24 cellular contexts compared by ENCODE assay signal in genomic region chr5:177442066-177442836, GRCh38. TPM values are rescaled to one million over a fixed set of nuclear protein-coding genes. Genes with fewer than 3 reads are reported as not detected.
A peak's percentile ranks its signal among the peaks of the same experiment; 100 is the strongest.
DNase-seq lines count a peak whose midpoint lies in the region; ATAC-seq, FAIRE-seq and TF ChIP-seq lines count a peak whose summit lies in the region.
"Had no signal": no experiment of that assay in that cellular context is flagged by ENCODE, and none has a peak within 500 bp of the region (broad histone marks: within the 10 kb centered on the region; RNA-seq: fewer than 3 reads in every experiment).

No MANE protein-coding gene starts in this region.

- H3K27ac ChIP-seq in H9 (ENCODE audit: insufficient read length, low read depth, low read length): no peak overlapping the region
- no peak overlapping the region for H3K27ac ChIP-seq in neuronal stem cell (replicated peaks; ENCODE audit: low read length)
- H3K27ac ChIP-seq: brain microvascular endothelial cell, transverse colon had no signal

- intact Hi-C loops in activated CD8-positive, alpha-beta T cell treated with anti-CD3 and anti-CD28 coated beads for 36 hours (cut with micrococcal nuclease): no loop called here

- TF ChIP-seq POLR2A in GM18505 (IDR thresholded peaks at IDR 0.05; ENCODE audit: borderline replicate concordance, extremely low read depth, insufficient read depth, insufficient read length): no peak

- H2BK5ac ChIP-seq in H9 (ENCODE audit: insufficient read length, low read length): no peak overlapping the region
- H2BK5ac ChIP-seq in neuronal stem cell (ENCODE audit: low read length): no peak overlapping the region

- H3K56ac ChIP-seq in H9 (ENCODE audit: insufficient read length, low read depth, low read length): no peak overlapping the region

- H3K4me1 Mint-ChIP-seq in activated CD8-positive, alpha-beta T cell treated with anti-CD3 and anti-CD28 coated beads for 36 hours (ENCODE audit: low read depth): peaks cover 58% of the 10 kb centered on the region
- peaks cover 58% of the 10 kb centered on the region for H3K4me1 Mint-ChIP-seq in activated CD8-positive, alpha-beta T cell treated with anti-CD3 and anti-CD28 coated beads, Interleukin-2, amount 10 ng/mL, durations not matched to agents 7 days and 5 days (ENCODE audit: low read depth)
- peaks cover 35 to 39% of the 10 kb centered on the region in 2 experiments for H3K4me1 Mint-ChIP-seq in H9
- H3K4me1 Mint-ChIP-seq in activated naive CD8-positive, alpha-beta T cell (ENCODE audit: low read depth): peaks cover 57% of the 10 kb centered on the region

- H3K27me3 Mint-ChIP-seq in activated CD8-positive, alpha-beta T cell treated with anti-CD3 and anti-CD28 coated beads for 36 hours: no peaks in the 10 kb centered on the region
- H3K27me3 Mint-ChIP-seq in activated CD8-positive, alpha-beta T cell treated with anti-CD3 and anti-CD28 coated beads, Interleukin-2, amount 10 ng/mL, durations not matched to agents 7 days and 5 days (ENCODE audit: low read depth): no peaks in the 10 kb centered on the region
- H3K27me3 Mint-ChIP-seq in H9 (ENCODE audit: low read depth): peaks cover 15% of the 10 kb centered on the region
- H3K27me3 Mint-ChIP-seq in activated naive CD8-positive, alpha-beta T cell: no peaks in the 10 kb centered on the region
- H3K27me3 Mint-ChIP-seq: CD8-positive, alpha-beta memory T cell; stimulated activated naive CD8-positive, alpha-beta T cell treated with anti-CD3 and anti-CD28 coated beads, Interleukin-15, Interleukin-2, amounts not matched to agents 100 ng/mL and 50 ng/mL, for 24 hours had no signal

- H2BK120ac ChIP-seq in H9 (ENCODE audit: low read depth, low read length, poor library complexity, severe bottlenecking) (no peak overlapping the region), neuronal stem cell (ENCODE audit: low read depth, low read length) (no peak overlapping the region)

- H3K27me3 ChIP-seq in H9 (ENCODE audit: insufficient read depth, low read length) (no peaks in the 10 kb centered on the region; the same call in 1 of the 2 replicates), neuronal stem cell (ENCODE audit: control insufficient read depth in 3 of 3, insufficient read depth in 3 of 3, low read depth in 1 of 3, low read length in 3 of 3) (no peaks in the 10 kb centered on the region)
- H3K27me3 ChIP-seq: brain microvascular endothelial cell had no signal

- DNase-seq in activated CD8-positive, alpha-beta T cell treated with anti-CD3 and anti-CD28 coated beads for 36 hours: no peak
- DNase-seq in activated CD8-positive, alpha-beta T cell treated with anti-CD3 and anti-CD28 coated beads, Interleukin-2, amount 10 ng/mL, durations not matched to agents 7 days and 5 days: no peak
- DNase-seq in H9: no peak
- no peak for DNase-seq in neuronal stem cell (ENCODE audit: low spot score)
- DNase-seq in HUDEP-2 (lab: John Stamatoyannopoulos, UW; ENCODE audit: unreplicated experiment in 76 of 76): no peak
- DNase-seq in urothelium cell line (ENCODE audit: low spot score): no peak
- DNase-seq: activated CD4-positive, CD25-positive, alpha-beta regulatory T cell; activated naive CD4-positive, alpha-beta T cell treated with Interleukin-2 at 50 U/mL for 16 hours; brain microvascular endothelial cell; CD8-positive, alpha-beta memory T cell; dermis blood vessel endothelial cell; DND-41; NCI-H187 treated with DMSO at 0.1 percent for 48 hours; SIG-M5; stimulated activated CD4-positive, alpha-beta T cell treated with anti-CD3 and anti-CD28 coated beads, Interleukin-15, amount 100 ng/mL, for 24 hours; transverse colon had no signal

- no peak overlapping the region for H2BK20ac ChIP-seq in H9 (ENCODE audit: low read depth, low read length, poor library complexity, severe bottlenecking)

- no peak overlapping the region for H3K14ac ChIP-seq in H9 (ENCODE audit: insufficient read depth, low read length)
- peak overlapping the region; percentile 15 for H3K14ac ChIP-seq in neuronal stem cell (ENCODE audit: low read length)

- no peak overlapping the region for H3K23ac ChIP-seq in H9 (ENCODE audit: insufficient read length, low read depth, low read length)
- H3K23ac ChIP-seq in neuronal stem cell (ENCODE audit: low read depth, low read length, poor library complexity): peak overlapping the region; percentile 44

- CTCF ChIA-PET in activated CD8-positive, alpha-beta T cell treated with anti-CD3 and anti-CD28 coated beads for 36 hours (lab: Charles Lee): interaction anchor here (1.1 to 17.9 kb wide), 5 partner anchors 10 to 72 kb away, joined by 3 to 415 read pairs (median 102); partner anchors contain the start of genes F12 and PFN3
- CTCF ChIA-PET in activated CD8-positive, alpha-beta T cell treated with anti-CD3 and anti-CD28 coated beads, Interleukin-2, amount 10 ng/mL, durations not matched to agents 7 days and 5 days (lab: Charles Lee): interaction anchor here (0.7 to 9.0 kb wide), 7 partner anchors 10 to 52 kb away, joined by 3 to 177 read pairs (median 11); no protein-coding TSS in a partner anchor

- no peaks in the 10 kb centered on the region for H3K9me3 Mint-ChIP-seq in activated CD8-positive, alpha-beta T cell treated with anti-CD3 and anti-CD28 coated beads for 36 hours
- H3K9me3 Mint-ChIP-seq in activated CD8-positive, alpha-beta T cell treated with anti-CD3 and anti-CD28 coated beads, Interleukin-2, amount 10 ng/mL, durations not matched to agents 7 days and 5 days (ENCODE audit: insufficient read depth): no peaks in the 10 kb centered on the region
- peaks cover 0 to 3% of the 10 kb centered on the region in 2 experiments; a peak in 1 of 5 replicates for H3K9me3 Mint-ChIP-seq in H9
- H3K9me3 Mint-ChIP-seq in activated naive CD8-positive, alpha-beta T cell (ENCODE audit: low read depth): no peaks in the 10 kb centered on the region
- H3K9me3 Mint-ChIP-seq: CD8-positive, alpha-beta memory T cell; stimulated activated naive CD8-positive, alpha-beta T cell treated with anti-CD3 and anti-CD28 coated beads, Interleukin-15, Interleukin-2, amounts not matched to agents 100 ng/mL and 50 ng/mL, for 24 hours; T-helper 1 cell treated with Interleukin-12 subunit alpha and Interleukin-12 subunit beta and Interleukin-4 antibody, amounts not matched to agents 30 μg/mL and 1 μg/mL, for 36 hours had no signal

- H3K36me3 ChIP-seq in neuronal stem cell (replicated peaks in 1 of 2; ENCODE audit: control insufficient read depth in 2 of 2, insufficient read depth in 2 of 2, low read length in 2 of 2): peaks cover 12 to 55% of the 10 kb centered on the region in 2 donors

- H3K27ac Mint-ChIP-seq in activated CD8-positive, alpha-beta T cell treated with anti-CD3 and anti-CD28 coated beads for 36 hours: peak overlapping the region; percentile 72
- H3K27ac Mint-ChIP-seq in activated CD8-positive, alpha-beta T cell treated with anti-CD3 and anti-CD28 coated beads, Interleukin-2, amount 10 ng/mL, durations not matched to agents 7 days and 5 days: no peak overlapping the region
- H3K27ac Mint-ChIP-seq in H9: 0 out of 7 replicates have a peak overlapping the region, but pooled peaks of 2 of the 3 experiments have one; percentile 28 to 72
- H3K27ac Mint-ChIP-seq in activated naive CD8-positive, alpha-beta T cell: peak overlapping the region; percentile 66

- H3K4me1 ChIP-seq in H9 (ENCODE audit: insufficient read depth, low read length) (no peaks in the 10 kb centered on the region; the same call in 1 of the 2 replicates), neuronal stem cell (ENCODE audit: control insufficient read depth in 2 of 2, insufficient read depth in 1 of 2, low read depth in 1 of 2, low read length in 2 of 2) (peaks cover 9 to 14% of the 10 kb centered on the region in 2 donors)

- H2AK5ac ChIP-seq in H9 (ENCODE audit: insufficient read length, low read length): no peak overlapping the region
- peak overlapping the region; percentile 48 for H2AK5ac ChIP-seq in neuronal stem cell (ENCODE audit: low read depth, low read length)

- H3K23me2 ChIP-seq in H9 (ENCODE audit: insufficient read length, low read depth, low read length, poor library complexity, severe bottlenecking): peaks cover 4% of the 10 kb centered on the region

- H3K79me1 ChIP-seq in H9 (ENCODE audit: insufficient read depth, low read depth, low read length, poor library complexity, severe bottlenecking): no peaks in the 10 kb centered on the region
- peaks cover 2% of the 10 kb centered on the region for H3K79me1 ChIP-seq in neuronal stem cell (ENCODE audit: low read depth, low read length)

- H3K4me3 Mint-ChIP-seq in activated CD8-positive, alpha-beta T cell treated with anti-CD3 and anti-CD28 coated beads for 36 hours: no peak overlapping the region
- H3K4me3 Mint-ChIP-seq in activated CD8-positive, alpha-beta T cell treated with anti-CD3 and anti-CD28 coated beads, Interleukin-2, amount 10 ng/mL, durations not matched to agents 7 days and 5 days: no peak overlapping the region
- no peak overlapping the region; a peak in 1 of 5 replicates for H3K4me3 Mint-ChIP-seq in H9
- no peak overlapping the region for H3K4me3 Mint-ChIP-seq in activated naive CD8-positive, alpha-beta T cell
- H3K4me3 Mint-ChIP-seq: stimulated activated naive CD8-positive, alpha-beta T cell treated with anti-CD3 and anti-CD28 coated beads, Interleukin-15, Interleukin-2, amounts not matched to agents 100 ng/mL and 50 ng/mL, for 24 hours; T-helper 1 cell treated with Interleukin-12 subunit alpha and Interleukin-12 subunit beta and Interleukin-4 antibody, amounts not matched to agents 30 μg/mL and 1 μg/mL, for 36 hours had no signal

- no peak for FAIRE-seq in urothelium cell line (lab: Jason Lieb, UNC)
- FAIRE-seq: frontal cortex had no signal

- no peaks in the 10 kb centered on the region for H4K20me1 ChIP-seq in H9 (ENCODE audit: control insufficient read depth, insufficient read depth, insufficient read length)

- H2BK12ac ChIP-seq in H9 (ENCODE audit: insufficient read length, low read depth, low read length) (no peak overlapping the region), neuronal stem cell (ENCODE audit: low read length) (peak overlapping the region; percentile 79)

- peaks cover 40% of the 10 kb centered on the region for H3K36me3 Mint-ChIP-seq in activated CD8-positive, alpha-beta T cell treated with anti-CD3 and anti-CD28 coated beads for 36 hours (ENCODE audit: low read depth)
- H3K36me3 Mint-ChIP-seq in activated CD8-positive, alpha-beta T cell treated with anti-CD3 and anti-CD28 coated beads, Interleukin-2, amount 10 ng/mL, durations not matched to agents 7 days and 5 days (ENCODE audit: low read depth): peaks cover 47% of the 10 kb centered on the region
- H3K36me3 Mint-ChIP-seq in H9 (ENCODE audit: insufficient read depth in 1 of 3, low read depth in 3 of 3): peaks cover 16 to 40% (median 33%) of the 10 kb centered on the region in 3 experiments
- H3K36me3 Mint-ChIP-seq in activated naive CD8-positive, alpha-beta T cell: peaks cover 11% of the 10 kb centered on the region

- POLR2A ChIA-PET in activated CD8-positive, alpha-beta T cell treated with anti-CD3 and anti-CD28 coated beads for 36 hours (lab: Charles Lee): interaction anchor here (1.0 to 20.7 kb wide), 8 partner anchors 13 to 130 kb away, joined by 3 to 606 read pairs (median 5); partner anchors contain the start of genes F12, GRK6, MXD3 and PFN3
- POLR2A ChIA-PET in activated CD8-positive, alpha-beta T cell treated with anti-CD3 and anti-CD28 coated beads, Interleukin-2, amount 10 ng/mL, durations not matched to agents 7 days and 5 days (lab: Charles Lee): interaction anchor here (1.8 to 19.4 kb wide), 2 partner anchors 12 to 40 kb away, joined by 6 to 245 read pairs; partner anchors contain the start of gene GRK6

- no peak for ATAC-seq in activated CD8-positive, alpha-beta T cell treated with anti-CD3 and anti-CD28 coated beads for 36 hours
- no peak for ATAC-seq in activated CD8-positive, alpha-beta T cell treated with anti-CD3 and anti-CD28 coated beads, Interleukin-2, amount 10 ng/mL, durations not matched to agents 7 days and 5 days
- no peak for ATAC-seq in GM18505 (IDR thresholded peaks at IDR 0.05; ENCODE audit: unreplicated experiment)
- ATAC-seq: left colon had no signal

- no peak overlapping the region for H4K91ac ChIP-seq in H9 (ENCODE audit: insufficient read length, low read depth, low read length)
- no peak overlapping the region for H4K91ac ChIP-seq in neuronal stem cell (ENCODE audit: low read depth, low read length, poor library complexity)

- no peak overlapping the region for H3K4me3 ChIP-seq in neuronal stem cell (ENCODE audit: low read length in 2 of 2)
- H3K4me3 ChIP-seq: transverse colon had no signal

- TF ChIP-seq CTCF in activated CD8-positive, alpha-beta T cell treated with anti-CD3 and anti-CD28 coated beads for 36 hours (IDR thresholded peaks at IDR 0.05): no peak
- no peak for TF ChIP-seq CTCF in H9 (conservative IDR thresholded peaks at IDR 0.05)

- H3K9ac ChIP-seq in H9 (ENCODE audit: extremely low read depth, insufficient read length, low read length) (no peak overlapping the region), neuronal stem cell (ENCODE audit: low read depth, low read length, poor library complexity) (peak overlapping the region; percentile 3)

- no peaks in the 10 kb centered on the region for H3K79me2 ChIP-seq in H9 (ENCODE audit: insufficient read depth, low read length)

- H3K9me3 ChIP-seq in H9 (ENCODE audit: control insufficient read depth, low read depth, low read length) (no peaks in the 10 kb centered on the region), neuronal stem cell (replicated peaks in 1 of 2; ENCODE audit: control insufficient read depth in 2 of 2, insufficient read depth in 1 of 2, low read depth in 1 of 2, low read length in 2 of 2) (no peaks in the 10 kb centered on the region)
- H3K9me3 ChIP-seq: transverse colon had no signal

- H4K8ac ChIP-seq in H9 (replicated peaks; ENCODE audit: insufficient read length, low read depth, low read length) (no peak overlapping the region), neuronal stem cell (ENCODE audit: low read depth, low read length) (no peak overlapping the region)

- H2BK15ac ChIP-seq in H9 (ENCODE audit: low read depth, low read length) (no peak overlapping the region), neuronal stem cell (ENCODE audit: low read length) (no peak overlapping the region)

- H3K4me2 ChIP-seq in H9 (ENCODE audit: insufficient read depth, insufficient read length, low read length) (no peak overlapping the region), neuronal stem cell (ENCODE audit: insufficient read depth, low read length, poor library complexity, severe bottlenecking) (no peak overlapping the region)

- no peak overlapping the region for H3T11ph ChIP-seq in H9 (ENCODE audit: low read length)

- H3K18ac ChIP-seq in H9 (ENCODE audit: insufficient read length, low read depth, low read length): no peak overlapping the region
- peak overlapping the region; percentile 53 for H3K18ac ChIP-seq in neuronal stem cell (ENCODE audit: low read length)

- WGBS in H9 (ENCODE audit: extremely low coverage, insufficient read length, low lambda C conversion rate): no CpG with 5 or more reads among the region's 21 CpGs
- WGBS in neuronal stem cell (ENCODE audit: extremely low coverage in 2 of 2, insufficient read length in 2 of 2, insufficient replicate concordance in 1 of 2), 2 donors: no CpG with 5 or more reads among the region's 21 CpGs

- H4K5ac ChIP-seq in H9 (ENCODE audit: insufficient read length, low read depth, low read length): no peak overlapping the region

- H3K4ac ChIP-seq in H9 (ENCODE audit: low read depth, low read length) (no peak overlapping the region), neuronal stem cell (ENCODE audit: low read length) (no peak overlapping the region)

- H2AFZ ChIP-seq in H9 (ENCODE audit: low read length) (no peak overlapping the region), neuronal stem cell (ENCODE audit: low read length) (no peak overlapping the region)

RNA-seq across cellular contexts. Expression of gene PRR7, which starts 4.4 kb away (rescaled TPM):
- 10 to 100 TPM; 32.6 to 36.4 TPM for total RNA-seq in activated CD8-positive, alpha-beta T cell treated with anti-CD3 and anti-CD28 coated beads for 36 hours
- total RNA-seq in activated CD8-positive, alpha-beta T cell treated with anti-CD3 and anti-CD28 coated beads, Interleukin-2, amount 10 ng/mL, durations not matched to agents 7 days and 5 days: 10 to 100 TPM in 1 of 2 experiments, 1 to 10 TPM in 1; 9.8 to 11.6 TPM
- 9.6 and 10.2 TPM in 2 replicates for total RNA-seq in H9 (2021)
- polyA plus RNA-seq in neuronal stem cell (2013, experiment 1 of 2): 26.8 TPM
- 26.8 TPM for polyA plus RNA-seq in neuronal stem cell (2013, experiment 2 of 2)

RNA-seq across cellular contexts. Expression of gene GRK6, which starts 15.8 kb away (rescaled TPM):
- 100 to 1,000 TPM; 133 to 137 TPM for total RNA-seq in activated CD8-positive, alpha-beta T cell treated with anti-CD3 and anti-CD28 coated beads for 36 hours
- total RNA-seq in activated CD8-positive, alpha-beta T cell treated with anti-CD3 and anti-CD28 coated beads, Interleukin-2, amount 10 ng/mL, durations not matched to agents 7 days and 5 days: 100 to 1,000 TPM; 206 to 213 TPM
- total RNA-seq in H9 (2021): 73.7 and 75.2 TPM in 2 replicates
- polyA plus RNA-seq in neuronal stem cell (2013, experiment 1 of 2): 27.8 TPM
- polyA plus RNA-seq in neuronal stem cell (2013, experiment 2 of 2): 27.7 TPM

RNA-seq across cellular contexts. Expression of gene DBN1, which starts 31.2 kb away (rescaled TPM):
- 100 to 1,000 TPM; 101 to 105 TPM for total RNA-seq in activated CD8-positive, alpha-beta T cell treated with anti-CD3 and anti-CD28 coated beads for 36 hours
- total RNA-seq in activated CD8-positive, alpha-beta T cell treated with anti-CD3 and anti-CD28 coated beads, Interleukin-2, amount 10 ng/mL, durations not matched to agents 7 days and 5 days: 100 to 1,000 TPM in 1 of 2 experiments, 10 to 100 TPM in 1; 92.9 to 104 TPM
- total RNA-seq in H9 (2021): 339 and 340 TPM in 2 replicates
- polyA plus RNA-seq in neuronal stem cell (2013, experiment 1 of 2): 205 TPM
- polyA plus RNA-seq in neuronal stem cell (2013, experiment 2 of 2): 197 TPM

RNA-seq across cellular contexts. Expression of gene F12, which starts 32.9 kb away (rescaled TPM):
- 1 to 10 TPM; 7.9 TPM for total RNA-seq in activated CD8-positive, alpha-beta T cell treated with anti-CD3 and anti-CD28 coated beads for 36 hours
- 1 to 10 TPM; 3.2 to 3.5 TPM for total RNA-seq in activated CD8-positive, alpha-beta T cell treated with anti-CD3 and anti-CD28 coated beads, Interleukin-2, amount 10 ng/mL, durations not matched to agents 7 days and 5 days
- 2.3 and 3.5 TPM in 2 replicates for total RNA-seq in H9 (2021)
- 2.1 TPM for polyA plus RNA-seq in neuronal stem cell (2013, experiment 1 of 2)
- polyA plus RNA-seq in neuronal stem cell (2013, experiment 2 of 2): 2.5 TPM
- total RNA-seq: A673 had no signal

RNA-seq across cellular contexts. Expression of gene PFN3, which starts 41.8 kb away (rescaled TPM):
- total RNA-seq in activated CD8-positive, alpha-beta T cell treated with anti-CD3 and anti-CD28 coated beads for 36 hours: not detected
- not detected for total RNA-seq in activated CD8-positive, alpha-beta T cell treated with anti-CD3 and anti-CD28 coated beads, Interleukin-2, amount 10 ng/mL, durations not matched to agents 7 days and 5 days
- not detected in 2 replicates for total RNA-seq in H9 (2021)
- not detected for polyA plus RNA-seq in neuronal stem cell (2013, experiment 1 of 2)
- not detected for polyA plus RNA-seq in neuronal stem cell (2013, experiment 2 of 2)
- total RNA-seq: A673; CD8-positive, alpha-beta memory T cell; dermis blood vessel endothelial cell; epithelial cell of proximal tubule; left colon; transverse colon had no signal
- polyA plus RNA-seq: CD8-positive, alpha-beta memory T cell had no signal
